In the genomic region with DNA sequence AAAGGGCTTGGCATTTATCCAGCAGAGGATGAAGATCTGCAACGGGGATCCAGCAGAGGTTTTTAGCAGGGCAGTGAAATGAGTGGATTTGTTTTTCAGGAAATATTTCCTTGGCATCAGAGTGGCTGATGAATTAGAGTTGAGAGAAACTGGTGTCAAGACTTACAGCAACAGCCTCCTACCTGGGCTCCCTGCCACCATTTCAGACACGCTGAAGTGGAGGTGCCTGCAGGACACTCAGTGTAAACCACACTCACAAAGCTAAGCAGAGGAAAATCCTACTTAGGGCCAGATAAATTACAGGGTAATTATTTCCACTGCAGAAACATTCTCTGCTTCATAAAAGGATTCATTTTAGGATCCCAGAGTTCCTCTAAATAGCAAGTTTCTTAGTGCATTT, we compare ENCODE assay signal across 16 cellular contexts.
DNase-seq lines count a peak whose midpoint lies in the region; ATAC-seq and TF ChIP-seq lines count a peak whose summit lies in the region.
"Had no signal": no experiment of that assay in that cellular context is flagged by ENCODE, and none has a peak within 500 bp of the region (broad histone marks: within the 10 kb centered on the region; RNA-seq: fewer than 3 reads in every experiment).

No MANE protein-coding gene starts in this region.

- H3K36me3 Mint-ChIP-seq in chondrocyte (ENCODE audit: low read depth) = no peaks in the 10 kb centered on the region

- no peak overlapping the region for H3K27ac Mint-ChIP-seq in chondrocyte (ENCODE audit: unreplicated experiment)
- H3K27ac Mint-ChIP-seq: activated B cell treated with CpG ODN at 0.5 μM for 24 hours; dendritic cell treated with granulocyte-macrophage colony-stimulating factor and Interleukin-4, amounts not matched to agents 40 ng/mL and 50 ng/mL, for 4 days had no signal

- in situ Hi-C loops in G401 (cut with HindIII; ENCODE audit: low sequenced_read_pairs) = no loop called here

- H3K27me3 Mint-ChIP-seq in chondrocyte (ENCODE audit: low read depth) = peaks cover 15% of the 10 kb centered on the region
- H3K27me3 Mint-ChIP-seq: dendritic cell treated with granulocyte-macrophage colony-stimulating factor and Interleukin-4, amounts not matched to agents 40 ng/mL and 50 ng/mL, for 4 days had no signal

- intact Hi-C loops in left ventricle myocardium superior (cut with micrococcal nuclease) = no loop called here

- no peak for TF ChIP-seq CTCF in chondrocyte (IDR thresholded peaks at IDR 0.05)

- no peaks in the 10 kb centered on the region for H3K4me1 Mint-ChIP-seq in chondrocyte (ENCODE audit: low read depth)
- H3K4me1 Mint-ChIP-seq: activated B cell treated with CpG ODN at 0.5 μM for 24 hours had no signal

- peak; percentile 91 for ATAC-seq in left ventricle myocardium superior
- ATAC-seq: esophagus mucosa had no signal

- H3K4me3 Mint-ChIP-seq in chondrocyte (ENCODE audit: unreplicated experiment) = no peak overlapping the region
- H3K4me3 Mint-ChIP-seq: activated B cell treated with CpG ODN at 0.5 μM for 24 hours; dendritic cell treated with granulocyte-macrophage colony-stimulating factor and Interleukin-4, amounts not matched to agents 40 ng/mL and 50 ng/mL, for 4 days had no signal

- DNase-seq in G401 (ENCODE audit: low spot score) = peak; percentile 87
- peak; percentile 91 for DNase-seq in NCI-H1105 (lab: John Stamatoyannopoulos, UW)
- DNase-seq in NCI-H748 treated with DMSO at 0.1 percent for 48 hours (lab: John Stamatoyannopoulos, UW) = peak; percentile 3
- DNase-seq in left ventricle myocardium superior = peak; percentile 55
- DNase-seq in HK-2 (ENCODE audit: unreplicated experiment) = no peak
- DNase-seq in chondrocyte (ENCODE audit: low spot score) = no peak
- no peak for DNase-seq in SIG-M5 treated with dmso at 0.1 percent for 504 hours (lab: John Stamatoyannopoulos, UW; ENCODE audit: unreplicated experiment)
- DNase-seq: activated B cell treated with CpG ODN at 0.5 μM for 24 hours; activated effector memory CD4-positive, alpha-beta T cell treated with anti-CD3 and anti-CD28 coated beads, Interleukin-2, amount 50 U/mL, for 16 hours; head of caudate nucleus; midbrain; NCI-H526; right lobe of liver; stimulated activated CD4-positive, alpha-beta T cell treated with anti-CD3 and anti-CD28 coated beads, Interleukin-1b, Interleukin-23, amount 100 ng/mL, for 48 hours had no signal

- H3K9me3 Mint-ChIP-seq in chondrocyte (ENCODE audit: low read depth) = no peaks in the 10 kb centered on the region
- H3K9me3 Mint-ChIP-seq: activated B cell treated with CpG ODN at 0.5 μM for 24 hours; dendritic cell treated with granulocyte-macrophage colony-stimulating factor and Interleukin-4, amounts not matched to agents 40 ng/mL and 50 ng/mL, for 4 days had no signal

Comparison
In these comparisons a context has a peak if more than half of its experiments do, and no peak if none do; other contexts are left out.
1. DNase-seq: peak in G401 (single experiment), NCI-H1105 (single experiment), NCI-H748 treated with DMSO at 0.1 percent for 48 hours (single experiment) and left ventricle myocardium superior (single experiment); none in HK-2 (single experiment), chondrocyte (single experiment) and SIG-M5 treated with dmso at 0.1 percent for 504 hours (single experiment).